In genomic region chr22:50599816-50600454, GRCh38 we compare ENCODE assay signal across 9 cellular contexts. TPM values are rescaled to one million over a fixed set of nuclear protein-coding genes. Genes with fewer than 3 reads are reported as not detected.
DNase-seq lines count a peak whose midpoint lies in the region; ATAC-seq lines count a peak whose summit lies in the region.
"Had no signal": no experiment of that assay in that cellular context is flagged by ENCODE, and none has a peak within 500 bp of the region (broad histone marks: within the 10 kb centered on the region; RNA-seq: fewer than 3 reads in every experiment).

No MANE protein-coding gene starts in this region.

- H3K4me3 ChIP-seq in H7 (ENCODE audit: insufficient read depth, low read depth, low read length) (no peak overlapping the region), iPS-18a (ENCODE audit: low read length) (peak overlapping the region; percentile 13)

- H3K27ac ChIP-seq in angular gyrus (ENCODE audit: low read depth, low read length) (peak overlapping the region; percentile 10), iPS-18a (ENCODE audit: low read length) (no peak overlapping the region)

- no peak overlapping the region for H3K27ac Mint-ChIP-seq in T-helper 17 cell

- H3K4me1 ChIP-seq in iPS-18a (ENCODE audit: control insufficient read depth, low read depth, low read length), result no peaks in the 10 kb centered on the region

- peaks cover 8% of the 10 kb centered on the region for H3K36me3 Mint-ChIP-seq in T-helper 17 cell (ENCODE audit: low read depth)

- H3K4me3 Mint-ChIP-seq in T-helper 17 cell, result peak overlapping the region; percentile 69

- H3K27me3 Mint-ChIP-seq in T-helper 17 cell, result peaks cover 30% of the 10 kb centered on the region

- H3K36me3 ChIP-seq in H7 (replicated peaks; ENCODE audit: control insufficient read depth, insufficient read depth, low read length) (no peaks in the 10 kb centered on the region), iPS-18a (ENCODE audit: control insufficient read depth, low read depth, low read length) (no peaks in the 10 kb centered on the region)

- ATAC-seq in T-helper 17 cell (peak; percentile 92), HG03520 (IDR thresholded peaks at IDR 0.05; ENCODE audit: unreplicated experiment) (no peak), HG02610 (IDR thresholded peaks at IDR 0.05; ENCODE audit: unreplicated experiment) (no peak), HG03095 (IDR thresholded peaks at IDR 0.05; ENCODE audit: unreplicated experiment) (no peak)

- H3K4me1 Mint-ChIP-seq in T-helper 17 cell, result peaks cover 7% of the 10 kb centered on the region

- H3K27me3 ChIP-seq in H7 (ENCODE audit: control insufficient read depth, insufficient read depth, low read length) (peaks cover 31% of the 10 kb centered on the region), iPS-18a (ENCODE audit: control insufficient read depth, insufficient read depth, low read length) (peaks cover 40% of the 10 kb centered on the region)

- H3K9me3 ChIP-seq in T-helper 17 cell (ENCODE audit: control insufficient read depth, low read length, poor library complexity, severe bottlenecking), result no peaks in the 10 kb centered on the region
- no peaks in the 10 kb centered on the region for H3K9me3 ChIP-seq in iPS-18a (ENCODE audit: control insufficient read depth, low read depth, low read length)

- DNase-seq in H7 (peak; percentile 99), T-helper 17 cell (peak; percentile 43 to 67 (median 47))
- peak; percentile 56 for DNase-seq in stimulated activated CD4-positive, alpha-beta T cell treated with anti-CD3 and anti-CD28 coated beads, Interleukin-4, amount 100 ng/mL, for 24 hours

- H3K9ac ChIP-seq in iPS-18a (ENCODE audit: low read length), result no peak overlapping the region

RNA-seq across cellular contexts. Expression of gene MAPK8IP2, which starts 0.7 kb away (rescaled TPM):
- total RNA-seq in H7 (2014; rRNA removed; shearing (Covaris generic)), result 1.7 and 3.4 TPM in 2 replicates
- total RNA-seq in T-helper 17 cell, result under 1 TPM; 0.08 to 0.17 TPM

RNA-seq across cellular contexts. Expression of gene CHKB, which starts 17.3 kb away (rescaled TPM):
- 42.1 and 54.5 TPM in 2 replicates for total RNA-seq in H7 (2014; rRNA removed; shearing (Covaris generic))
- total RNA-seq in T-helper 17 cell, result 100 to 1,000 TPM; 133 to 181 TPM

RNA-seq across cellular contexts. Expression of gene CPT1B, which starts 21.7 kb away (rescaled TPM):
- 24.0 and 27.6 TPM in 2 replicates for total RNA-seq in H7 (2014; rRNA removed; shearing (Covaris generic))
- total RNA-seq in T-helper 17 cell, result 10 to 100 TPM; 40.0 to 59.5 TPM

RNA-seq across cellular contexts. Expression of gene ARSA, which starts 28.0 kb away (rescaled TPM):
- 9.5 and 11.3 TPM in 2 replicates for total RNA-seq in H7 (2014; rRNA removed; shearing (Covaris generic))
- 10 to 100 TPM; 59.4 to 64.0 TPM for total RNA-seq in T-helper 17 cell

RNA-seq across cellular contexts. Expression of gene SYCE3, which starts 37.2 kb away (rescaled TPM):
- not detected in 2 replicates for total RNA-seq in H7 (2014; rRNA removed; shearing (Covaris generic))
- total RNA-seq in T-helper 17 cell, result not detected
- total RNA-seq: renal cortical epithelial cell had no signal

Comparison
In these comparisons a context has a peak if more than half of its experiments do, and no peak if none do; other contexts are left out.
1. DNase-seq: peak in every context shown above with its lines; median percentile 99 in H7; 56 in stimulated activated CD4-positive, alpha-beta T cell treated with anti-CD3 and anti-CD28 coated beads, Interleukin-4, amount 100 ng/mL, for 24 hours; 47 in T-helper 17 cell.